In the genomic region with DNA sequence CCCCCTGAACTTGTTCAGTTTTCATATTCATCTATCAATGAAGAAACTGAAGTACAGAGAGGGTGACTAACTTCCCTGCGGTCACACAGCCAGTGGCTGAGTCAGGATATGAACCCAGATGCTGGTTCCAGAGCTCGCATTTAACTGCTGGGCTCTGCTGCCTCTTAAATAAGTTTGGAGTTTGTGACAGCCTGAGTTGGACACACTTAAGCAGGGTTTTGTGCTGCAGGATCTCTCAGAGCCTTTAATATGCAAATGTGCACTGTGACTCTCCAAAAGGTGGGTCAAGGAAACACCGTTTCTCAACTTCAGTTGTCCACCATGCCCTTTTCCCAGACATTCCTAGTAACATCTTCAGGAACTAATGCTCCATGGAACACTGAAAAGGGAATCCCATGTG, we compare ENCODE assay signal across 8 cellular contexts.
"Had no signal": no experiment of that assay in that cellular context is flagged by ENCODE, and none has a peak within 500 bp of the region (broad histone marks: within the 10 kb centered on the region; RNA-seq: fewer than 3 reads in every experiment).

No MANE protein-coding gene starts in this region.

- FAIRE-seq: G401.6, GM12878, GM12891, GM12892, GM18507, GM19239 had no signal

- H3K4me3 ChIP-seq: GM12878 had no signal

- ATAC-seq: GM12878 had no signal

- DNase-seq: GDM1, GF-D8 had no signal
